Comparison of ENCODE assay signal across 23 cellular contexts in genomic region chr1:87473203-87473661, GRCh38.
A peak's percentile ranks its signal among the peaks of the same experiment; 100 is the strongest.
DNase-seq lines count a peak whose midpoint lies in the region; FAIRE-seq and TF ChIP-seq lines count a peak whose summit lies in the region.
"Had no signal": no experiment of that assay in that cellular context is flagged by ENCODE, and none has a peak within 500 bp of the region (broad histone marks: within the 10 kb centered on the region; RNA-seq: fewer than 3 reads in every experiment).

No MANE protein-coding gene starts in this region.

- DNase-seq in GM23248 (peak; percentile 4), NT2/D1 (ENCODE audit: low read depth, low spot score) (peak; percentile 42), bronchial epithelial cell (ENCODE audit: low read depth) (peak; percentile 25), nephron progenitor cell (no peak), COLO829 (ENCODE audit: low spot score) (no peak), activated T-cell treated with anti-CD3 and anti-CD28 coated beads for 4 hours (no peak), NCI-H1436 treated with DMSO at 0.1 percent for 48 hours (lab: John Stamatoyannopoulos, UW) (no peak), WERI-Rb-1 (no peak)
- DNase-seq: activated CD4-positive, alpha-beta T cell treated with anti-CD3 and anti-CD28 coated beads, Interleukin-2, amount 50 U/mL, for 48 hours; activated naive CD4-positive, alpha-beta T cell; amygdala; effector memory CD4-positive, alpha-beta T cell; HCEC 1CT; kidney; MV-4-11; naive thymus-derived CD8-positive, alpha-beta T cell; NCI-H1930; NK-92 treated with Interleukin-12 subunit alpha and Interleukin-12 subunit beta, amount 100 ng/mL, for 24 hours; SHP77; stimulated activated CD4-positive, alpha-beta T cell treated with anti-CD3 and anti-CD28 coated beads, Interleukin-2, amount 100 ng/mL, for 24 hours; transverse colon had no signal

- H3K4me1 Mint-ChIP-seq in nephron progenitor cell: peaks cover 12% of the 10 kb centered on the region
- H3K4me1 Mint-ChIP-seq: naive thymus-derived CD8-positive, alpha-beta T cell had no signal

- H3K9me3 ChIP-seq in GM23248 (ENCODE audit: low read depth) (no peaks in the 10 kb centered on the region), NT2/D1 (ENCODE audit: insufficient read depth, low read length) (no peaks in the 10 kb centered on the region), WERI-Rb-1 (ENCODE audit: severe bottlenecking) (no peaks in the 10 kb centered on the region)
- H3K9me3 ChIP-seq: transverse colon had no signal

- H3K27ac ChIP-seq in GM23248 (no peak overlapping the region), WERI-Rb-1 (no peak overlapping the region)
- H3K27ac ChIP-seq: transverse colon, VCaP had no signal

- in situ Hi-C loops in GM23248 (cut with MboI): no loop called here

- H3K4me3 Mint-ChIP-seq in nephron progenitor cell: no peak overlapping the region
- H3K4me3 Mint-ChIP-seq: naive thymus-derived CD8-positive, alpha-beta T cell; stimulated activated naive CD8-positive, alpha-beta T cell treated with anti-CD3 and anti-CD28 coated beads, Interleukin-15, Interleukin-2, amounts not matched to agents 100 ng/mL and 50 ng/mL, for 24 hours had no signal

- H2AFZ ChIP-seq in GM23248: no peak overlapping the region

- no peak overlapping the region for H3K4me2 ChIP-seq in GM23248 (ENCODE audit: unreplicated experiment)

- H3K27me3 ChIP-seq in GM23248 (replicated peaks; ENCODE audit: insufficient read depth) (no peaks in the 10 kb centered on the region), NT2/D1 (ENCODE audit: insufficient read depth, insufficient read length) (no peaks in the 10 kb centered on the region), bronchial epithelial cell (ENCODE audit: control insufficient read depth, insufficient read depth, low read length) (no peaks in the 10 kb centered on the region), WERI-Rb-1 (ENCODE audit: insufficient read depth, low read depth, severe bottlenecking) (no peaks in the 10 kb centered on the region)
- H3K27me3 ChIP-seq: transverse colon had no signal

- H4K20me1 ChIP-seq in GM23248 (ENCODE audit: insufficient read depth): no peaks in the 10 kb centered on the region

- H3K9ac ChIP-seq in GM23248 (no peak overlapping the region), NT2/D1 (ENCODE audit: insufficient read length, low read depth) (no peak overlapping the region)

- H3K36me3 Mint-ChIP-seq in nephron progenitor cell (ENCODE audit: low read depth): no peaks in the 10 kb centered on the region
- H3K36me3 Mint-ChIP-seq: naive thymus-derived CD8-positive, alpha-beta T cell had no signal

- H3K4me1 ChIP-seq in GM23248 (ENCODE audit: insufficient read depth): no peaks in the 10 kb centered on the region
- peaks cover 2% of the 10 kb centered on the region for H3K4me1 ChIP-seq in NT2/D1 (ENCODE audit: insufficient read depth, insufficient read length)
- H3K4me1 ChIP-seq: transverse colon had no signal

- peaks cover 7% of the 10 kb centered on the region for H3K27me3 Mint-ChIP-seq in nephron progenitor cell (ENCODE audit: low read depth, poor library complexity)
- H3K27me3 Mint-ChIP-seq: stimulated activated naive CD8-positive, alpha-beta T cell treated with anti-CD3 and anti-CD28 coated beads, Interleukin-15, Interleukin-2, amounts not matched to agents 100 ng/mL and 50 ng/mL, for 24 hours had no signal

- WGBS in GM23248 (ENCODE audit: low coverage in 1 of 2, low lambda C conversion rate in 2 of 2, missing lambda C conversion rate in 2 of 2), 2 experiments: 87 to 88% methylated on average over 2 of the region's 2 CpGs

- H3K9me3 Mint-ChIP-seq in nephron progenitor cell: peaks cover 3% of the 10 kb centered on the region
- H3K9me3 Mint-ChIP-seq: naive thymus-derived CD8-positive, alpha-beta T cell; stimulated activated naive CD8-positive, alpha-beta T cell treated with anti-CD3 and anti-CD28 coated beads, Interleukin-15, Interleukin-2, amounts not matched to agents 100 ng/mL and 50 ng/mL, for 24 hours had no signal

- peak overlapping the region; percentile 75 for H3K27ac Mint-ChIP-seq in nephron progenitor cell
- H3K27ac Mint-ChIP-seq: naive thymus-derived CD8-positive, alpha-beta T cell; stimulated activated naive CD8-positive, alpha-beta T cell treated with anti-CD3 and anti-CD28 coated beads, Interleukin-15, Interleukin-2, amounts not matched to agents 100 ng/mL and 50 ng/mL, for 24 hours had no signal

- no peak for FAIRE-seq in bronchial epithelial cell (lab: Jason Lieb, UNC)
- FAIRE-seq: kidney had no signal

- H3K9me2 ChIP-seq in GM23248 (ENCODE audit: insufficient read depth): no peaks in the 10 kb centered on the region

- TF ChIP-seq CTCF in bronchial epithelial cell (IDR thresholded peaks at IDR 0.05; ENCODE audit: insufficient read depth, low read length, severe bottlenecking): no peak
- TF ChIP-seq CTCF in nephron progenitor cell (IDR thresholded peaks at IDR 0.05): no peak
- TF ChIP-seq CTCF in WERI-Rb-1 (IDR thresholded peaks at IDR 0.05; ENCODE audit: low read depth, low read length): no peak

- H3F3A ChIP-seq in GM23248 (ENCODE audit: insufficient read depth): no peaks in the 10 kb centered on the region

- no peaks in the 10 kb centered on the region for H3K79me2 ChIP-seq in GM23248 (ENCODE audit: insufficient read depth)

- no peak overlapping the region for H3K4me3 ChIP-seq in GM23248
- no peak overlapping the region for H3K4me3 ChIP-seq in NT2/D1 (ENCODE audit: insufficient read length, low read depth)
- no peak overlapping the region for H3K4me3 ChIP-seq in bronchial epithelial cell (ENCODE audit: low read depth, low read length)
- H3K4me3 ChIP-seq in WERI-Rb-1 (ENCODE audit: low read depth, low read length): no peak overlapping the region
- H3K4me3 ChIP-seq: transverse colon had no signal

- H3K36me3 ChIP-seq in GM23248 (ENCODE audit: low read depth) (no peaks in the 10 kb centered on the region), NT2/D1 (ENCODE audit: insufficient read depth, insufficient read length, low read length) (no peaks in the 10 kb centered on the region), bronchial epithelial cell (ENCODE audit: control insufficient read depth, insufficient read depth, low read length) (no peaks in the 10 kb centered on the region), WERI-Rb-1 (no peaks in the 10 kb centered on the region)
- H3K36me3 ChIP-seq: transverse colon had no signal

Comparison
In these comparisons a context has a peak if more than half of its experiments do, and no peak if none do; other contexts are left out.
1. DNase-seq: peak in GM23248 (single experiment), NT2/D1 (single experiment) and bronchial epithelial cell (single experiment); none in nephron progenitor cell (single experiment), COLO829 (single experiment), activated T-cell treated with anti-CD3 and anti-CD28 coated beads for 4 hours (single experiment), NCI-H1436 treated with DMSO at 0.1 percent for 48 hours (single experiment) and WERI-Rb-1 (single experiment).